In genomic region chr16:56608043-56608875, GRCh38 we compare ENCODE assay signal across 8 cellular contexts. TPM values are rescaled to one million over a fixed set of nuclear protein-coding genes. Genes with fewer than 3 reads are reported as not detected.
DNase-seq lines count a peak whose midpoint lies in the region; ATAC-seq and TF ChIP-seq lines count a peak whose summit lies in the region.

MT2A (plus strand) TSS chr16:56608584; CDS start chr16:56608656, 72 bp downstream.

- peaks cover 0 to 35% (median 14%) of the 10 kb centered on the region in 4 donors for H3K4me1 ChIP-seq in right lobe of liver

- no peaks in the 10 kb centered on the region for H3K27me3 ChIP-seq in right lobe of liver

- no peaks in the 10 kb centered on the region for H3K36me3 Mint-ChIP-seq in CD14-positive monocyte

- 2% methylated on average over 49 of the region's 62 CpGs for WGBS in right lobe of liver (ENCODE audit: insufficient coverage, low coverage, low lambda C conversion rate, missing lambda C conversion rate)

- H3K9me3 Mint-ChIP-seq in CD14-positive monocyte, result peaks cover 0 to 3% (median 0%) of the 10 kb centered on the region in 7 donors

- H3K4me1 Mint-ChIP-seq in CD14-positive monocyte, result peaks cover 43% of the 10 kb centered on the region

- peak within 1 kb of the TSS; percentile 88 to 96 (median 94) for H3K27ac Mint-ChIP-seq in CD14-positive monocyte

- H3K4me3 Mint-ChIP-seq in CD14-positive monocyte, result peak within 1 kb of the TSS; percentile 87 to 94

- peak within 1 kb of the TSS; percentile 40 to 84 (median 73) for H3K4me3 ChIP-seq in right lobe of liver

- no peaks in the 10 kb centered on the region for H3K9me3 ChIP-seq in right lobe of liver

- no peaks in the 10 kb centered on the region for H3K36me3 ChIP-seq in right lobe of liver

- no peak for TF ChIP-seq CTCF in CD14-positive monocyte (IDR thresholded peaks at IDR 0.05)
- peak in 1 of 4 donors; percentile 8 for TF ChIP-seq CTCF in right lobe of liver (IDR thresholded peaks at IDR 0.05)

- peak within 1 kb of the TSS; percentile 65 to 95 (median 84) for H3K27ac ChIP-seq in right lobe of liver

- peak; percentile 98 for TF ChIP-seq POLR2A in right lobe of liver (IDR thresholded peaks at IDR 0.05)

- DNase-seq in CD14-positive monocyte (ENCODE audit: low spot score), result peak; percentile 84
- peak; percentile 94 for DNase-seq in NCI-H69 (lab: John Stamatoyannopoulos, UW)
- DNase-seq in activated CD4-positive, alpha-beta T cell treated with anti-CD3 and anti-CD28 coated beads, Interleukin-2, amount 50 U/mL, for 48 hours, result peak; percentile 90 to 93
- peak; percentile 98 for DNase-seq in dermis blood vessel endothelial cell
- DNase-seq in right lobe of liver, result peak; percentile 97 to 98 (median 97)
- DNase-seq in stimulated activated CD4-positive, alpha-beta T cell treated with anti-CD3 and anti-CD28 coated beads, Interleukin-4, amount 100 ng/mL, for 4 hours, result peak; percentile 85 to 88

- H3K27me3 Mint-ChIP-seq in CD14-positive monocyte (ENCODE audit: low read depth in 3 of 3), result peaks cover 2 to 3% (median 2%) of the 10 kb centered on the region in 3 donors

- ATAC-seq in GM19372 (IDR thresholded peaks at IDR 0.05; ENCODE audit: low read depth, unreplicated experiment) (peak; percentile 82), HG03521 (IDR thresholded peaks at IDR 0.05; ENCODE audit: unreplicated experiment) (peak; percentile 87), right lobe of liver (peak; percentile 42 to 72 (median 68))

- intact Hi-C loops in CD14-positive monocyte (cut with micrococcal nuclease) (loop anchor here (10.0 kb wide), 3 partner anchors 97 to 577 kb away; partner anchors contain the start of genes NUDT21 (in 1 of the 2), OGFOD1 (in 1 of the 2), PSME3IP1 (in 1 of the 2) and RSPRY1 (in 1 of the 2)), right lobe of liver (cut with DNase I) (loop anchor here in 1 of 2 donors (10.0 kb wide), 1 partner anchor 87 kb away; no protein-coding TSS in a partner anchor)

RNA-seq across cellular contexts. Expression of gene MT2A, which starts in this region (rescaled TPM):
- 100 to 1,000 TPM; 126 to 228 TPM for polyA plus RNA-seq in CD14-positive monocyte
- total RNA-seq in dermis blood vessel endothelial cell (21.3 and 82.5 TPM in 2 replicates), right lobe of liver (1,000 to 10,000 TPM in 5 of 6 experiments, 100 to 1,000 TPM in 1; 946 to 4,033 (median 2,228) TPM)

Comparison
In these comparisons a context has a peak if more than half of its experiments do, and no peak if none do; other contexts are left out.
1. Peak in every context shown above with its lines: DNase-seq, ATAC-seq, H3K4me3 ChIP-seq and H3K27ac ChIP-seq.
2. RNA of gene MT2A (total RNA-seq): 946 to 4,033 TPM in right lobe of liver; 21.3 to 82.5 TPM in dermis blood vessel endothelial cell; every median in the first group is over 10 times any median in the second.